Comparison of ENCODE assay signal across 21 cellular contexts in genomic region chr11:11498195-11498594, GRCh38.
DNase-seq lines count a peak whose midpoint lies in the region; ATAC-seq and TF ChIP-seq lines count a peak whose summit lies in the region.
"Had no signal": no experiment of that assay in that cellular context is flagged by ENCODE, and none has a peak within 500 bp of the region (broad histone marks: within the 10 kb centered on the region; RNA-seq: fewer than 3 reads in every experiment).

No MANE protein-coding gene starts in this region.

- peaks cover 28 to 48% of the 10 kb centered on the region in 2 donors for H3K4me1 ChIP-seq in thyroid gland
- no peaks in the 10 kb centered on the region for H3K4me1 ChIP-seq in psoas muscle
- H3K4me1 ChIP-seq: BLaER1, Caco-2 had no signal

- no peaks in the 10 kb centered on the region for H3K9me3 Mint-ChIP-seq in endothelial cell (ENCODE audit: unreplicated experiment)
- H3K9me3 Mint-ChIP-seq: CD4-positive, CD25-positive, alpha-beta regulatory T cell; CD8-positive, alpha-beta T cell had no signal

- ATAC-seq in psoas muscle, result no peak
- ATAC-seq: CD8-positive, alpha-beta T cell; GM12878 had no signal

- H3K4me1 Mint-ChIP-seq in endothelial cell (ENCODE audit: unreplicated experiment), result peaks cover 49% of the 10 kb centered on the region
- H3K4me1 Mint-ChIP-seq: B cell; CD4-positive, CD25-positive, alpha-beta regulatory T cell had no signal

- no peak overlapping the region for H3K4me3 ChIP-seq in thyroid gland (replicated peaks in 1 of 3)
- no peak overlapping the region for H3K4me3 ChIP-seq in psoas muscle
- H3K4me3 ChIP-seq: BLaER1, GM12878, GM23248 had no signal

- TF ChIP-seq CTCF in endothelial cell (IDR thresholded peaks at IDR 0.05; ENCODE audit: unreplicated experiment) (no peak), thyroid gland (IDR thresholded peaks at IDR 0.05) (no peak), psoas muscle (IDR thresholded peaks at IDR 0.05) (no peak)

- no peak overlapping the region for H3K4me3 Mint-ChIP-seq in endothelial cell (ENCODE audit: unreplicated experiment)
- H3K4me3 Mint-ChIP-seq: B cell; CD4-positive, CD25-positive, alpha-beta regulatory T cell; CD8-positive, alpha-beta T cell had no signal

- peaks cover 20% of the 10 kb centered on the region for H3K36me3 Mint-ChIP-seq in endothelial cell (ENCODE audit: low read depth, unreplicated experiment)
- H3K36me3 Mint-ChIP-seq: CD4-positive, CD25-positive, alpha-beta regulatory T cell; CD8-positive, alpha-beta T cell had no signal

- no peaks in the 10 kb centered on the region for H3K27me3 ChIP-seq in thyroid gland
- no peaks in the 10 kb centered on the region for H3K27me3 ChIP-seq in psoas muscle (ENCODE audit: insufficient read depth in 3 of 3, low read length in 2 of 3)
- H3K27me3 ChIP-seq: BLaER1 had no signal

- H3K36me3 ChIP-seq in thyroid gland, result no peaks in the 10 kb centered on the region
- no peaks in the 10 kb centered on the region for H3K36me3 ChIP-seq in psoas muscle (ENCODE audit: insufficient read depth in 1 of 2, low read depth in 1 of 2)
- H3K36me3 ChIP-seq: BLaER1 had no signal

- DNase-seq in cerebellar cortex (ENCODE audit: low spot score) (peak; percentile 41), endothelial cell (ENCODE audit: low spot score) (no peak), midbrain (lab: John Stamatoyannopoulos, UW) (peak; percentile 65), thyroid gland (peak; percentile 20 to 36), psoas muscle (no peak), RKO (ENCODE audit: low spot score) (no peak), NCI-H2107 treated with DMSO at 0.1 percent for 48 hours (lab: John Stamatoyannopoulos, UW; ENCODE audit: unreplicated experiment) (no peak)
- no peak for DNase-seq in activated CD4-positive, alpha-beta T cell treated with anti-CD3 and anti-CD28 coated beads for 4 hours
- DNase-seq: Caco-2; CD4-positive, CD25-positive, alpha-beta regulatory T cell; CD8-positive, alpha-beta T cell; DMS153; DND-41; GDM1; GM23248; H7; HCEC 1CT had no signal

- intact Hi-C loops in thyroid gland (cut with DNase I) (no loop called here), psoas muscle (cut with DNase I) (no loop called here)

- H3K27ac Mint-ChIP-seq in endothelial cell (ENCODE audit: unreplicated experiment), result peak overlapping the region; percentile 20
- H3K27ac Mint-ChIP-seq: B cell; CD4-positive, CD25-positive, alpha-beta regulatory T cell; CD8-positive, alpha-beta T cell had no signal

- no peak for TF ChIP-seq POLR2A in thyroid gland (IDR thresholded peaks at IDR 0.05)

- H3K27me3 Mint-ChIP-seq in endothelial cell (ENCODE audit: unreplicated experiment), result peaks cover 7% of the 10 kb centered on the region
- H3K27me3 Mint-ChIP-seq: CD4-positive, CD25-positive, alpha-beta regulatory T cell had no signal

- H3K27ac ChIP-seq in thyroid gland (peak overlapping the region in 2 of 3 donors; percentile 37 to 51), psoas muscle (no peak overlapping the region)
- H3K27ac ChIP-seq: BLaER1, C4-2B, GM23248 had no signal

- WGBS in thyroid gland, 2 donors, result 45 to 66% methylated on average over 3 of the region's 3 CpGs
- 59 to 65% (median 63%) methylated on average over 3 of the region's 3 CpGs for WGBS in psoas muscle, 3 donors

- H3K9me3 ChIP-seq in thyroid gland, result no peaks in the 10 kb centered on the region
- no peaks in the 10 kb centered on the region for H3K9me3 ChIP-seq in psoas muscle
- H3K9me3 ChIP-seq: BLaER1, Caco-2 had no signal

Comparison
In these comparisons a context has a peak if more than half of its experiments do, and no peak if none do; other contexts are left out.
1. DNase-seq: peak in cerebellar cortex (single experiment), midbrain (single experiment) and thyroid gland (2 of 2); none in endothelial cell (single experiment), psoas muscle (0 of 2), activated CD4-positive, alpha-beta T cell treated with anti-CD3 and anti-CD28 coated beads for 4 hours (0 of 2), RKO (single experiment) and NCI-H2107 treated with DMSO at 0.1 percent for 48 hours (single experiment).